ENCODE assay signal across 26 cellular contexts in the genomic region with DNA sequence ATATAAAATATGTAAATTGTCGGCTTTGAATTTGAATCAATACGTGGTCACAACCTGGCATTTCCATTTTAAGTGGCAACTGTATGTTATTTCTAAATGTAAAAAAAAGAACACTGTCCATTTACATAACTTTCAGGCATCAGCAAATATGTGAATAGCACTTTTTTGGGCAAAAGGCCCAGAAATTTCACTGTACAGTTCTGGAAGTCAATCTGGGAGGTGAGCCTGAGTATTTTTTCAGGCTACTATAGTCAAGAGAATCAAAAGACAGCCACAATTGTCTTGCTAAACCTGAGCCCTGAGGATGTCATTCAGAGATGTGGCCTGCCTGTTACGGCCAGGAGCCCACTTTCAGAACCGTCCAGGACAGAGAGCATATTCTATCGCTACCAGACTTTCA.
A peak's percentile ranks its signal among the peaks of the same experiment; 100 is the strongest.
DNase-seq lines count a peak whose midpoint lies in the region; ATAC-seq and TF ChIP-seq lines count a peak whose summit lies in the region.
"Had no signal": no experiment of that assay in that cellular context is flagged by ENCODE, and none has a peak within 500 bp of the region (broad histone marks: within the 10 kb centered on the region; RNA-seq: fewer than 3 reads in every experiment).

No MANE protein-coding gene starts in this region.

- H4K20me1 ChIP-seq in fibroblast of lung (ENCODE audit: control insufficient read depth, extremely low read depth, insufficient read depth, low read length): no peaks in the 10 kb centered on the region

- H2AFZ ChIP-seq in fibroblast of lung (ENCODE audit: low read length): no peak overlapping the region

- DNase-seq in LNCaP clone FGC (ENCODE audit: low read depth) (peak; percentile 17), astrocyte of the cerebellum (ENCODE audit: low read depth) (peak; percentile 39), fibroblast of lung (ENCODE audit: low read depth in 2 of 2) (peak; percentile 35 to 60), GOT3 (lab: John Stamatoyannopoulos, UW) (no peak)
- DNase-seq: C1 segment of cervical spinal cord; Caco-2; CD4-positive, alpha-beta memory T cell; EL; GDM1; Kasumi-1; NCI-H1417; NCI-H1694 treated with DMSO at 0.1 percent for 48 hours; NCI-H2081; NCI-H2227 treated with DMSO at 0.1 percent for 48 hours; NCI-H510A; NCI-H69; SHP77 had no signal

- H3K4me1 ChIP-seq in fibroblast of lung (ENCODE audit: control insufficient read depth, extremely low read depth, insufficient read depth, low read length): no peaks in the 10 kb centered on the region
- H3K4me1 ChIP-seq: A549, Caco-2 had no signal

- no peaks in the 10 kb centered on the region for H3K27me3 ChIP-seq in fibroblast of lung (ENCODE audit: control insufficient read depth, insufficient read depth, low read length)

- H3K4me2 ChIP-seq in fibroblast of lung (ENCODE audit: extremely low read depth, insufficient read depth, low read length): no peak overlapping the region
- H3K4me2 ChIP-seq: A549 had no signal

- H3K4me3 ChIP-seq in LNCaP clone FGC (ENCODE audit: low read depth, low read length) (no peak overlapping the region), astrocyte of the cerebellum (ENCODE audit: low read depth, low read length) (no peak overlapping the region), fibroblast of lung (replicated peaks in 1 of 4; ENCODE audit: control extremely low read depth in 1 of 4, insufficient read depth in 1 of 4, low read depth in 3 of 4, low read length in 4 of 4) (no peak overlapping the region)
- H3K4me3 ChIP-seq: A549, GM12878, K562 had no signal

- no peak for ATAC-seq in GM18868 (IDR thresholded peaks at IDR 0.05; ENCODE audit: unreplicated experiment)
- ATAC-seq in GM21367 (IDR thresholded peaks at IDR 0.05; ENCODE audit: unreplicated experiment): no peak
- no peak for ATAC-seq in HG03521 (IDR thresholded peaks at IDR 0.05; ENCODE audit: unreplicated experiment)
- ATAC-seq: A549, GM12878, HepG2, K562, Panc1 had no signal

- H3K9ac ChIP-seq in fibroblast of lung (ENCODE audit: insufficient read depth, low read length): no peak overlapping the region

- H3K79me2 ChIP-seq in fibroblast of lung (ENCODE audit: control insufficient read depth, insufficient read depth, low read length): no peaks in the 10 kb centered on the region

- no peaks in the 10 kb centered on the region for H3K9me3 ChIP-seq in fibroblast of lung (ENCODE audit: control insufficient read depth, insufficient read depth, low read depth, low read length)
- H3K9me3 ChIP-seq: A549, Caco-2 had no signal

- in situ Hi-C loops in astrocyte of the cerebellum (cut with HindIII; ENCODE audit: low sequenced_read_pairs): no loop called here

- TF ChIP-seq CTCF in LNCaP clone FGC (IDR thresholded peaks at IDR 0.05; ENCODE audit: control insufficient read depth, extremely low read depth, insufficient read depth) (no peak), astrocyte of the cerebellum (IDR thresholded peaks at IDR 0.05; ENCODE audit: low read depth, low read length, missing control alignments) (no peak), fibroblast of lung (conservative IDR thresholded peaks at IDR 0.05 in 1 of 2, IDR thresholded peaks at IDR 0.05 in 1 of 2; ENCODE audit: low read depth in 1 of 2, low read length in 2 of 2) (no peak)

- no peaks in the 10 kb centered on the region for H3K36me3 ChIP-seq in fibroblast of lung (ENCODE audit: control insufficient read depth, insufficient read depth, low read length)

- no peak overlapping the region for H3K27ac ChIP-seq in fibroblast of lung (ENCODE audit: insufficient read depth, low read length)
- H3K27ac ChIP-seq: A549, RWPE1 had no signal
